ENCODE assay signal across 9 cellular contexts in genomic region chr19:11573324-11573723, GRCh38. TPM values are rescaled to one million over a fixed set of nuclear protein-coding genes. Genes with fewer than 3 reads are reported as not detected.
DNase-seq lines count a peak whose midpoint lies in the region; ATAC-seq, FAIRE-seq and TF ChIP-seq lines count a peak whose summit lies in the region.
"Not testable (repeated sequence)": the region's sequence is repeated elsewhere in the genome, so short reads cannot be mapped to it uniquely, and the experiment has no call there.
"Had no signal": no experiment of that assay in that cellular context is flagged by ENCODE, and none has a peak within 500 bp of the region (broad histone marks: within the 10 kb centered on the region; RNA-seq: fewer than 3 reads in every experiment).

No MANE protein-coding gene starts in this region.

- H3K9me3 ChIP-seq in K562 (replicated peaks; ENCODE audit: control insufficient read depth, insufficient read depth, low read depth, low read length), result not testable (repeated sequence)

- TF ChIP-seq POLR2A in GM12891 (IDR thresholded peaks at IDR 0.05; ENCODE audit: low read depth, low read length); K562 (conservative IDR thresholded peaks at IDR 0.05): not testable (repeated sequence)

- POLR2A ChIA-PET in activated B cell treated with CpG ODN at 0.5 μM for 24 hours (lab: Charles Lee) (interaction anchor here (1.4 to 9.2 kb wide), 2 partner anchors 9 to 15 kb away, joined by 6 to 314 read pairs; partner anchors contain the start of genes ACP5 and ELOF1), K562 (lab: Yijun Ruan, JAX) (interaction anchor here (0.6 to 1.2 kb wide), 2 partner anchors 10 to 82 kb away, joined by 3 to 5 read pairs; no protein-coding TSS in a partner anchor)

- H3K36me3 ChIP-seq in K562 (ENCODE audit: control insufficient read depth, insufficient read depth, low read length), result not testable (repeated sequence)

- not testable (repeated sequence) for H3K27me3 ChIP-seq in K562 (ENCODE audit: control insufficient read depth in 2 of 2, insufficient read depth in 2 of 2, low read length in 2 of 2)

- H3K27ac ChIP-seq in K562 (ENCODE audit: extremely low read depth, low read depth, low read length), result not testable (repeated sequence)

- intact Hi-C loops in activated B cell treated with CpG ODN at 0.5 μM for 24 hours (cut with micrococcal nuclease); K562 (cut with micrococcal nuclease): not testable (repeated sequence)

- H3K4me1 ChIP-seq in K562 (replicated peaks in 1 of 2; ENCODE audit: control insufficient read depth in 2 of 2, insufficient read depth in 2 of 2, low read length in 2 of 2), result peaks cover 32 to 41% of the 10 kb centered on the region in 2 experiments

- not testable (repeated sequence) for TF ChIP-seq RAD21 in K562 (CRISPR knock-in tag; conservative IDR thresholded peaks at IDR 0.05 in 1 of 2, IDR thresholded peaks at IDR 0.05 in 1 of 2)

- H3K27me3 Mint-ChIP-seq in activated B cell treated with CpG ODN at 0.5 μM for 24 hours; naive B cell; stimulated activated memory B cell treated with anti-CD40 and anti-IgM and Interleukin-4, amounts not matched to agents 10 μg/mL and 1 μg/mL and 100 μg/mL, for 72 hours: not testable (repeated sequence)

- DNase-seq in GM12891 (ENCODE audit: insufficient read length, low spot score); activated B cell treated with CpG ODN at 0.5 μM for 24 hours; K562 (ENCODE audit: extremely low read depth in 1 of 4, low spot score in 3 of 4); naive B cell: not testable (repeated sequence)

- not testable (repeated sequence) for H3K9me1 ChIP-seq in K562 (ENCODE audit: control insufficient read depth, insufficient read depth, low read length)

- not testable (repeated sequence) for BruUV-seq in K562 (replicated peaks; lab: Mats Ljungman, UMichigan)

- H3K9me3 Mint-ChIP-seq in activated B cell treated with CpG ODN at 0.5 μM for 24 hours; naive B cell; stimulated activated memory B cell treated with anti-CD40 and anti-IgM and Interleukin-4, amounts not matched to agents 10 μg/mL and 1 μg/mL and 100 μg/mL, for 72 hours: not testable (repeated sequence)

- not testable (repeated sequence) for H4K20me1 ChIP-seq in K562 (replicated peaks; ENCODE audit: control insufficient read depth, insufficient read depth, low read length)

- H3K79me2 ChIP-seq in K562 (ENCODE audit: control insufficient read depth, insufficient read depth, low read length), result not testable (repeated sequence)

- H3K4me3 Mint-ChIP-seq in activated B cell treated with CpG ODN at 0.5 μM for 24 hours; naive B cell; stimulated activated memory B cell treated with anti-CD40 and anti-IgM and Interleukin-4, amounts not matched to agents 10 μg/mL and 1 μg/mL and 100 μg/mL, for 72 hours: not testable (repeated sequence)

- TF ChIP-seq CTCF in activated B cell treated with CpG ODN at 0.5 μM for 24 hours (IDR thresholded peaks at IDR 0.05); K562 (IDR thresholded peaks at IDR 0.05 in 2 of 3, conservative IDR thresholded peaks at IDR 0.05 in 1 of 3; ENCODE audit: insufficient read depth in 2 of 3, low read depth in 1 of 3, low read length in 3 of 3): not testable (repeated sequence)

- H3K4me2 ChIP-seq in K562 (ENCODE audit: insufficient read depth, low read length), result not testable (repeated sequence)

- in situ Hi-C loops in K562 (cut with MboI), result not testable (repeated sequence)

- FAIRE-seq in GM12891 (lab: Jason Lieb, UNC), result peak; percentile 26
- not testable (repeated sequence) for FAIRE-seq in K562 (lab: Jason Lieb, UNC)

- not testable (repeated sequence) for H2AFZ ChIP-seq in K562 (ENCODE audit: low read depth, low read length)

- not testable (repeated sequence) for TF ChIP-seq EP300 in K562 (IDR thresholded peaks at IDR 0.05; ENCODE audit: low read length)

- peaks cover 13% of the 10 kb centered on the region for H3K36me3 Mint-ChIP-seq in activated B cell treated with CpG ODN at 0.5 μM for 24 hours (ENCODE audit: low read depth)
- not testable (repeated sequence) for H3K36me3 Mint-ChIP-seq in naive B cell
- H3K36me3 Mint-ChIP-seq in stimulated activated memory B cell treated with anti-CD40 and anti-IgM and Interleukin-4, amounts not matched to agents 10 μg/mL and 1 μg/mL and 100 μg/mL, for 72 hours, result peaks cover 37% of the 10 kb centered on the region

- not testable (repeated sequence) for H3K9ac ChIP-seq in K562 (ENCODE audit: insufficient read depth in 1 of 2, low read depth in 2 of 2, low read length in 2 of 2)

- WGBS in K562 (ENCODE audit: insufficient coverage, low coverage, missing lambda C conversion rate), result 46% methylated on average over 5 of the region's 5 CpGs

- H3K4me1 Mint-ChIP-seq in activated B cell treated with CpG ODN at 0.5 μM for 24 hours (peaks cover 74% of the 10 kb centered on the region), naive B cell (peaks cover 29 to 71% (median 57%) of the 10 kb centered on the region in 3 donors)
- H3K4me1 Mint-ChIP-seq in stimulated activated memory B cell treated with anti-CD40 and anti-IgM and Interleukin-4, amounts not matched to agents 10 μg/mL and 1 μg/mL and 100 μg/mL, for 72 hours, result peaks cover 64% of the 10 kb centered on the region

- CTCF ChIA-PET in activated B cell treated with CpG ODN at 0.5 μM for 24 hours (lab: Charles Lee), result interaction anchor here (1.0 kb wide), 1 partner anchor 12 kb away, joined by 3 read pairs; no protein-coding TSS in a partner anchor
- CTCF ChIA-PET in K562 (lab: Yijun Ruan, JAX; ENCODE audit: low intra/inter-chr PET ratio), result not testable (repeated sequence)

- H3K4me3 ChIP-seq in K562, result not testable (repeated sequence)

- H3K27ac Mint-ChIP-seq in activated B cell treated with CpG ODN at 0.5 μM for 24 hours, result peak overlapping the region; percentile 65
- peak overlapping the region in 4 of 6 donors; percentile 54 to 85 (median 66) for H3K27ac Mint-ChIP-seq in naive B cell
- peak overlapping the region; percentile 83 for H3K27ac Mint-ChIP-seq in stimulated activated memory B cell treated with anti-CD40 and anti-IgM and Interleukin-4, amounts not matched to agents 10 μg/mL and 1 μg/mL and 100 μg/mL, for 72 hours

- ATAC-seq in activated B cell treated with CpG ODN at 0.5 μM for 24 hours (ENCODE audit: low read depth); K562; naive B cell (ENCODE audit: low read depth in 2 of 2); stimulated activated memory B cell treated with anti-CD40 and anti-IgM and Interleukin-4, amounts not matched to agents 10 μg/mL and 1 μg/mL and 100 μg/mL, for 72 hours: not testable (repeated sequence)

RNA-seq across cellular contexts. Expression of gene ACP5, which starts 4.1 kb away (rescaled TPM):
- polyA plus RNA-seq in GM12891 (2012; ENCODE audit: low read depth, missing spikeins), result 26.1 TPM
- total RNA-seq in activated B cell treated with CpG ODN at 0.5 μM for 24 hours, result 47.6 and 50.9 TPM in 2 replicates
- not detected in 2 replicates for total RNA-seq in K562 (2011; cell fraction: chromatin; rRNA removed; ENCODE audit: low replicate concordance)
- 0.53 and 0.67 TPM in 2 replicates for total RNA-seq in K562 (2011; cell fraction: nucleolus; rRNA removed)
- total RNA-seq in K562 (2011; cell fraction: nucleoplasm; rRNA removed), result 0.69 TPM in 1 of 2 replicates, not detected in the other
- 0.27 and 0.45 TPM in 2 replicates for total RNA-seq in K562 (2014; rRNA removed)
- total RNA-seq in K562 (2014; rRNA removed; fragmentation: Illumina TruSeq; extraction: Trizol), result 0.29 and 0.41 TPM in 2 replicates
- 0.79 and 1.1 TPM in 2 replicates for total RNA-seq in K562 (2015; rRNA removed; fragmentation: Illumina TruSeq; extraction: Trizol)
- 0.62 and 0.85 TPM in 2 replicates for total RNA-seq in K562 (2021)
- polyA plus RNA-seq in K562 (2011; rRNA removed), result 0.26 and 1.0 TPM in 2 replicates
- polyA plus RNA-seq in K562 (2011; cell fraction: cytosol; rRNA removed), result 0.89 and 1.3 TPM in 2 replicates
- polyA plus RNA-seq in K562 (2011; cell fraction: nucleus; rRNA removed), result 0.58 and 1.1 TPM in 2 replicates
- 1.1 and 16.7 TPM in 2 replicates for polyA plus RNA-seq in K562 (2012)
- 0.22 and 0.33 TPM in 2 replicates for polyA plus RNA-seq in K562 (2014; fragmentation: Illumina TruSeq; extraction: Trizol)
- under 1 TPM in 1 of 2 experiments, not detected in 1; 0.06 TPM for polyA plus RNA-seq in K562 (2014; fragmentation: Nextera tagmentation; extraction: Ambion mirVana)
- polyA plus RNA-seq in K562 (2014; rRNA removed), result 0.34 and 0.45 TPM in 2 replicates
- polyA minus RNA-seq in K562 (2011; rRNA and poly(A)+ RNA removed), result 0.21 and 0.30 TPM in 2 replicates
- polyA minus RNA-seq in K562 (2011; cell fraction: cytosol; rRNA and poly(A)+ RNA removed), result not detected in 2 replicates
- polyA minus RNA-seq in K562 (2011; cell fraction: nucleus; rRNA and poly(A)+ RNA removed), result 0.33 TPM in 1 of 2 replicates, not detected in the other
- polyA plus RNA-seq in naive B cell (ENCODE audit: low read depth in 6 of 6), result 10 to 100 TPM; 17.4 to 44.2 (median 24.6) TPM
- total RNA-seq: A673 had no signal

RNA-seq across cellular contexts. Expression of gene ELOF1, which starts 14.3 kb away (rescaled TPM):
- polyA plus RNA-seq in GM12891 (2012; ENCODE audit: low read depth, missing spikeins), result 63.9 TPM
- total RNA-seq in activated B cell treated with CpG ODN at 0.5 μM for 24 hours (61.7 and 66.1 TPM in 2 replicates), K562 (2014; rRNA removed) (74.2 and 118 TPM in 2 replicates), K562 (2014; rRNA removed; fragmentation: Illumina TruSeq; extraction: Trizol) (56.3 and 71.5 TPM in 2 replicates), K562 (2015; rRNA removed; fragmentation: Illumina TruSeq; extraction: Trizol) (125 and 129 TPM in 2 replicates), K562 (2021) (105 and 107 TPM in 2 replicates)
- 33.4 and 92.9 TPM in 2 replicates for total RNA-seq in K562 (2011; cell fraction: chromatin; rRNA removed; ENCODE audit: low replicate concordance)
- 71.2 and 72.1 TPM in 2 replicates for total RNA-seq in K562 (2011; cell fraction: nucleolus; rRNA removed)
- total RNA-seq in K562 (2011; cell fraction: nucleoplasm; rRNA removed), result 70.5 and 83.9 TPM in 2 replicates
- polyA plus RNA-seq in K562 (2011; rRNA removed) (38.4 and 43.8 TPM in 2 replicates), K562 (2014; fragmentation: Illumina TruSeq; extraction: Trizol) (147 and 170 TPM in 2 replicates), K562 (2014; fragmentation: Nextera tagmentation; extraction: Ambion mirVana) (10 to 100 TPM; 16.7 to 49.1 TPM), K562 (2014; rRNA removed) (99.8 and 115 TPM in 2 replicates), naive B cell (ENCODE audit: low read depth in 6 of 6) (100 to 1,000 TPM in 3 of 6 donors, 10 to 100 TPM in 3; 85.9 to 118 (median 99.2) TPM)
- 124 and 196 TPM in 2 replicates for polyA plus RNA-seq in K562 (2011; cell fraction: cytosol; rRNA removed)
- 82.4 and 93.1 TPM in 2 replicates for polyA plus RNA-seq in K562 (2011; cell fraction: nucleus; rRNA removed)
- polyA plus RNA-seq in K562 (2012), result 94.4 and 105 TPM in 2 replicates
- 25.4 and 33.3 TPM in 2 replicates for polyA minus RNA-seq in K562 (2011; rRNA and poly(A)+ RNA removed)
- polyA minus RNA-seq in K562 (2011; cell fraction: cytosol; rRNA and poly(A)+ RNA removed), result 35.9 and 36.6 TPM in 2 replicates
- 19.3 and 19.7 TPM in 2 replicates for polyA minus RNA-seq in K562 (2011; cell fraction: nucleus; rRNA and poly(A)+ RNA removed)

RNA-seq across cellular contexts. Expression of gene ZNF627, which starts 24.0 kb away (rescaled TPM):
- polyA plus RNA-seq in GM12891 (2012; ENCODE audit: low read depth, missing spikeins), result 4.1 TPM
- total RNA-seq in activated B cell treated with CpG ODN at 0.5 μM for 24 hours (17.0 and 17.6 TPM in 2 replicates), K562 (2014; rRNA removed) (7.0 and 7.5 TPM in 2 replicates), K562 (2014; rRNA removed; fragmentation: Illumina TruSeq; extraction: Trizol) (16.6 and 21.7 TPM in 2 replicates), K562 (2015; rRNA removed; fragmentation: Illumina TruSeq; extraction: Trizol) (13.1 and 14.3 TPM in 2 replicates), K562 (2021) (10.0 and 10.6 TPM in 2 replicates)
- 24.3 and 45.7 TPM in 2 replicates for total RNA-seq in K562 (2011; cell fraction: chromatin; rRNA removed; ENCODE audit: low replicate concordance)
- total RNA-seq in K562 (2011; cell fraction: nucleolus; rRNA removed), result 18.7 and 22.2 TPM in 2 replicates
- 21.5 and 27.6 TPM in 2 replicates for total RNA-seq in K562 (2011; cell fraction: nucleoplasm; rRNA removed)
- polyA plus RNA-seq in K562 (2011; rRNA removed) (16.5 and 19.9 TPM in 2 replicates), K562 (2014; fragmentation: Illumina TruSeq; extraction: Trizol) (11.0 and 11.7 TPM in 2 replicates), K562 (2014; fragmentation: Nextera tagmentation; extraction: Ambion mirVana) (1 to 10 TPM; 6.6 to 6.9 TPM), K562 (2014; rRNA removed) (5.6 and 6.4 TPM in 2 replicates), naive B cell (ENCODE audit: low read depth in 6 of 6) (10 to 100 TPM in 5 of 6 donors, 1 to 10 TPM in 1; 9.6 to 15.8 (median 13.3) TPM)
- polyA plus RNA-seq in K562 (2011; cell fraction: cytosol; rRNA removed), result 5.5 and 10.6 TPM in 2 replicates
- 9.8 and 12.6 TPM in 2 replicates for polyA plus RNA-seq in K562 (2011; cell fraction: nucleus; rRNA removed)
- 6.5 and 11.4 TPM in 2 replicates for polyA plus RNA-seq in K562 (2012)
- 30.8 and 38.6 TPM in 2 replicates for polyA minus RNA-seq in K562 (2011; rRNA and poly(A)+ RNA removed)
- polyA minus RNA-seq in K562 (2011; cell fraction: cytosol; rRNA and poly(A)+ RNA removed), result 9.9 and 10.5 TPM in 2 replicates
- polyA minus RNA-seq in K562 (2011; cell fraction: nucleus; rRNA and poly(A)+ RNA removed), result 5.8 and 14.1 TPM in 2 replicates

RNA-seq across cellular contexts. Expression of gene CNN1, which starts 34.7 kb away (rescaled TPM):
- 0.17 TPM for polyA plus RNA-seq in GM12891 (2012; ENCODE audit: low read depth, missing spikeins)
- total RNA-seq in activated B cell treated with CpG ODN at 0.5 μM for 24 hours (not detected in 2 replicates), K562 (2014; rRNA removed) (9.1 and 10.1 TPM in 2 replicates), K562 (2014; rRNA removed; fragmentation: Illumina TruSeq; extraction: Trizol) (3.7 and 4.9 TPM in 2 replicates), K562 (2015; rRNA removed; fragmentation: Illumina TruSeq; extraction: Trizol) (3.4 and 3.5 TPM in 2 replicates), K562 (2021) (5.8 and 6.1 TPM in 2 replicates)
- total RNA-seq in K562 (2011; cell fraction: chromatin; rRNA removed; ENCODE audit: low replicate concordance), result 1.7 and 4.4 TPM in 2 replicates
- 1.6 and 3.8 TPM in 2 replicates for total RNA-seq in K562 (2011; cell fraction: nucleolus; rRNA removed)
- 3.5 and 5.3 TPM in 2 replicates for total RNA-seq in K562 (2011; cell fraction: nucleoplasm; rRNA removed)
- polyA plus RNA-seq in K562 (2011; rRNA removed) (8.4 and 10.6 TPM in 2 replicates), K562 (2014; fragmentation: Illumina TruSeq; extraction: Trizol) (5.2 and 6.9 TPM in 2 replicates), K562 (2014; fragmentation: Nextera tagmentation; extraction: Ambion mirVana) (under 1 TPM; 0.23 to 0.32 TPM), K562 (2014; rRNA removed) (5.7 and 7.0 TPM in 2 replicates), naive B cell (ENCODE audit: low read depth in 6 of 6) (under 1 TPM in 2 of 6 donors, not detected in 4; 0.65 TPM)
- polyA plus RNA-seq in K562 (2011; cell fraction: cytosol; rRNA removed), result 15.3 and 31.5 TPM in 2 replicates
- polyA plus RNA-seq in K562 (2011; cell fraction: nucleus; rRNA removed), result 5.2 and 8.0 TPM in 2 replicates
- polyA plus RNA-seq in K562 (2012), result 4.4 and 6.5 TPM in 2 replicates
- 12.1 and 16.9 TPM in 2 replicates for polyA minus RNA-seq in K562 (2011; rRNA and poly(A)+ RNA removed)
- polyA minus RNA-seq in K562 (2011; cell fraction: cytosol; rRNA and poly(A)+ RNA removed), result 5.6 and 8.2 TPM in 2 replicates
- 1.2 and 2.8 TPM in 2 replicates for polyA minus RNA-seq in K562 (2011; cell fraction: nucleus; rRNA and poly(A)+ RNA removed)
- total RNA-seq: Calu3; CD4-positive, alpha-beta T cell; CD8-positive, alpha-beta T cell had no signal

RNA-seq across cellular contexts. Expression of gene ECSIT, which starts 44.4 kb away (rescaled TPM):
- polyA plus RNA-seq in GM12891 (2012; ENCODE audit: low read depth, missing spikeins), result 27.1 TPM
- total RNA-seq in activated B cell treated with CpG ODN at 0.5 μM for 24 hours (49.3 and 54.2 TPM in 2 replicates), K562 (2014; rRNA removed) (82.5 and 91.8 TPM in 2 replicates), K562 (2014; rRNA removed; fragmentation: Illumina TruSeq; extraction: Trizol) (14.3 and 20.4 TPM in 2 replicates), K562 (2015; rRNA removed; fragmentation: Illumina TruSeq; extraction: Trizol) (36.5 and 40.4 TPM in 2 replicates), K562 (2021) (71.2 and 73.3 TPM in 2 replicates)
- total RNA-seq in K562 (2011; cell fraction: chromatin; rRNA removed; ENCODE audit: low replicate concordance), result 34.5 and 88.3 TPM in 2 replicates
- 49.9 and 54.2 TPM in 2 replicates for total RNA-seq in K562 (2011; cell fraction: nucleolus; rRNA removed)
- 31.5 and 36.0 TPM in 2 replicates for total RNA-seq in K562 (2011; cell fraction: nucleoplasm; rRNA removed)
- polyA plus RNA-seq in K562 (2011; rRNA removed) (43.9 and 66.4 TPM in 2 replicates), K562 (2014; fragmentation: Illumina TruSeq; extraction: Trizol) (44.0 and 49.0 TPM in 2 replicates), K562 (2014; fragmentation: Nextera tagmentation; extraction: Ambion mirVana) (1 to 10 TPM; 1.1 to 4.2 TPM), K562 (2014; rRNA removed) (55.7 and 60.9 TPM in 2 replicates), naive B cell (ENCODE audit: low read depth in 6 of 6) (10 to 100 TPM; 29.7 to 51.2 (median 34.5) TPM)
- 81.6 and 108 TPM in 2 replicates for polyA plus RNA-seq in K562 (2011; cell fraction: cytosol; rRNA removed)
- polyA plus RNA-seq in K562 (2011; cell fraction: nucleus; rRNA removed), result 68.9 and 81.7 TPM in 2 replicates
- 51.8 and 53.6 TPM in 2 replicates for polyA plus RNA-seq in K562 (2012)
- polyA minus RNA-seq in K562 (2011; rRNA and poly(A)+ RNA removed), result 48.5 and 63.1 TPM in 2 replicates
- 44.3 and 60.1 TPM in 2 replicates for polyA minus RNA-seq in K562 (2011; cell fraction: cytosol; rRNA and poly(A)+ RNA removed)
- polyA minus RNA-seq in K562 (2011; cell fraction: nucleus; rRNA and poly(A)+ RNA removed), result 12.0 and 18.3 TPM in 2 replicates

Comparison
In these comparisons a context has a peak if more than half of its experiments do, and no peak if none do; other contexts are left out.
1. RNA of gene ACP5, which starts 4.1 kb away (total RNA-seq): 47.6 to 50.9 TPM in activated B cell treated with CpG ODN at 0.5 μM for 24 hours; 0.27 to 1.1 TPM in K562; every median in the first group is over 10 times any median in the second.
2. Peak in every context shown above with its lines, with median percentiles within 50 percentile points of each other: H3K27ac Mint-ChIP-seq.